ENCODE assay signal across 12 cellular contexts in the genomic region with DNA sequence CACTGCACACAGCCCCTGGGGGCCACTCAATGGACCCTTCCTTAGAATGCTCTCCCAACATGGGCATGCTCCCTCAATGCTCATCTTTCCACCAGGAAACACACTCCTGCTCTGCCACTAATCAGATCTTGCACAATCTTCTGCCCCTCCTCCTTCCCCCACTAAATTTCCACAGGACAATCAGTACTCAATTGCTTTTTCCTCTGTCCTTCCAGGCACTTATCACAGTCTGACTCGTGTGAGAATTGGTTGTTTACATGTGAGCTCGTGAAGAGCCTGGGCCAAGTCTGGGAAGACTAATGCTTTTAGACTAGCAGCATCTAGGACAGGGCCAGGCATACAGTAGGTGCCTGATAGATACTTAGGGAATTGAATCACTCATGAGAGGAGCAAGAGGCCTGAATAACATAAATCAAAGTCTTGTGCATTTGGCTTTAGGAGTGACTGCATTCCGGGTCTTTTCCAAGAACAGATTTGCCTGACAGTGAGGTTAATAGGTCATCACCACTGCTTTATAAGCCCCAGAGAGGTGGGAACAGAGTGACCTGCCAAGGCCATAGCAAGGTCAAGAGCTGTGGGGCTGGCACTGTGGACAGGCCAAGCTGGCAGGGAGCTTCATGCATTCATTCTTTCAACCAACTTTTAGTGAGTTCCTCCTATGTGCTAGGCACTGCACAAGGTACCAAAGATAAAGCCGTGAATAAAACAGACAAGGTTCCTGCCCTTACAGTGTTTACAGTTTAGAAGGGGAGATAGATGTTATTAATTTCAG. TPM values are rescaled to one million over a fixed set of nuclear protein-coding genes. Genes with fewer than 3 reads are reported as not detected.
A peak's percentile ranks its signal among the peaks of the same experiment; 100 is the strongest.
DNase-seq lines count a peak whose midpoint lies in the region; ATAC-seq and TF ChIP-seq lines count a peak whose summit lies in the region.
"Had no signal": no experiment of that assay in that cellular context is flagged by ENCODE, and none has a peak within 500 bp of the region (broad histone marks: within the 10 kb centered on the region; RNA-seq: fewer than 3 reads in every experiment).

No MANE protein-coding gene starts in this region.

- H3K4me3 Mint-ChIP-seq in activated CD8-positive, alpha-beta memory T cell treated with anti-CD3 and anti-CD28 coated beads, Interleukin-2, amount 10 ng/mL, durations not matched to agents 7 days and 5 days: no peak overlapping the region
- H3K4me3 Mint-ChIP-seq: activated B cell treated with CpG ODN at 0.5 μM for 24 hours had no signal

- TF ChIP-seq CTCF in foreskin fibroblast (IDR thresholded peaks at IDR 0.05; ENCODE audit: low read depth, low read length): no peak
- no peak for TF ChIP-seq CTCF in omental fat pad (IDR thresholded peaks at IDR 0.05)

- CTCF ChIA-PET in activated CD8-positive, alpha-beta memory T cell treated with anti-CD3 and anti-CD28 coated beads, Interleukin-2, amount 10 ng/mL, durations not matched to agents 7 days and 5 days (lab: Charles Lee): interaction anchor here (1.1 kb wide), 1 partner anchor 32 kb away, joined by 4 read pairs; no protein-coding TSS in a partner anchor

- intact Hi-C loops in Right ventricle myocardium inferior (cut with DNase I) (no loop called here), cardiac septum (cut with DNase I) (no loop called here)

- H3K27ac Mint-ChIP-seq in activated CD8-positive, alpha-beta memory T cell treated with anti-CD3 and anti-CD28 coated beads, Interleukin-2, amount 10 ng/mL, durations not matched to agents 7 days and 5 days: no peak overlapping the region
- H3K27ac Mint-ChIP-seq: activated B cell treated with CpG ODN at 0.5 μM for 24 hours had no signal

- no peak overlapping the region for H3K4me3 ChIP-seq in foreskin fibroblast (ENCODE audit: low read depth in 1 of 2, low read length in 2 of 2)

- no peaks in the 10 kb centered on the region for H3K27me3 Mint-ChIP-seq in activated CD8-positive, alpha-beta memory T cell treated with anti-CD3 and anti-CD28 coated beads, Interleukin-2, amount 10 ng/mL, durations not matched to agents 7 days and 5 days
- H3K27me3 Mint-ChIP-seq: activated B cell treated with CpG ODN at 0.5 μM for 24 hours had no signal

- H3K4me1 Mint-ChIP-seq in activated CD8-positive, alpha-beta memory T cell treated with anti-CD3 and anti-CD28 coated beads, Interleukin-2, amount 10 ng/mL, durations not matched to agents 7 days and 5 days: peaks cover 59% of the 10 kb centered on the region

- DNase-seq in Right ventricle myocardium inferior (ENCODE audit: missing footprints): no peak
- no peak for DNase-seq in cardiac septum (ENCODE audit: low spot score)
- DNase-seq in foreskin fibroblast: peak; percentile 48 to 66
- DNase-seq in omental fat pad (ENCODE audit: low spot score): no peak
- no peak for DNase-seq in LoVo (ENCODE audit: low spot score)
- no peak for DNase-seq in activated CD8-positive, alpha-beta memory T cell treated with anti-CD3 and anti-CD28 coated beads, Interleukin-2, amount 10 ng/mL, durations not matched to agents 7 days and 5 days
- DNase-seq: activated B cell treated with CpG ODN at 0.5 μM for 24 hours, NCI-H2081, SIG-M5 had no signal

- H3K9me3 Mint-ChIP-seq in activated CD8-positive, alpha-beta memory T cell treated with anti-CD3 and anti-CD28 coated beads, Interleukin-2, amount 10 ng/mL, durations not matched to agents 7 days and 5 days (ENCODE audit: low read depth): no peaks in the 10 kb centered on the region
- H3K9me3 Mint-ChIP-seq: activated B cell treated with CpG ODN at 0.5 μM for 24 hours; activated T-helper 2 cell treated with anti-CD3 and anti-CD28 coated beads, Interferon-gamma antibody, Interleukin-2, Interleukin-4, amounts not matched to agents 10 μg/mL and 5 μg/mL and 100 μg/mL, durations not matched to agents 14 hours and 24 hours and 36 hours had no signal

- H3K36me3 Mint-ChIP-seq in activated CD8-positive, alpha-beta memory T cell treated with anti-CD3 and anti-CD28 coated beads, Interleukin-2, amount 10 ng/mL, durations not matched to agents 7 days and 5 days: no peaks in the 10 kb centered on the region

- ATAC-seq in Right ventricle myocardium inferior (peak; percentile 63), omental fat pad (ENCODE audit: low FRiP score) (peak; percentile 29), GM18909 (IDR thresholded peaks at IDR 0.05; ENCODE audit: poor library complexity, unreplicated experiment) (no peak), HG02852 (IDR thresholded peaks at IDR 0.05; ENCODE audit: unreplicated experiment) (no peak)
- ATAC-seq in activated CD8-positive, alpha-beta memory T cell treated with anti-CD3 and anti-CD28 coated beads, Interleukin-2, amount 10 ng/mL, durations not matched to agents 7 days and 5 days: no peak

RNA-seq across cellular contexts. Expression of a gene that starts 55.0 kb away (rescaled TPM):
- total RNA-seq in Right ventricle myocardium inferior (24.1 TPM), cardiac septum (22.7 TPM), omental fat pad (10 to 100 TPM; 16.4 to 43.6 (median 24.8) TPM)
- 10 to 100 TPM; 68.3 to 75.7 TPM for total RNA-seq in activated CD8-positive, alpha-beta memory T cell treated with anti-CD3 and anti-CD28 coated beads, Interleukin-2, amount 10 ng/mL, durations not matched to agents 7 days and 5 days

Comparison
In these comparisons a context has a peak if more than half of its experiments do, and no peak if none do; other contexts are left out.
1. ATAC-seq: peak in Right ventricle myocardium inferior (single experiment) and omental fat pad (single experiment); none in GM18909 (single experiment), HG02852 (single experiment) and activated CD8-positive, alpha-beta memory T cell treated with anti-CD3 and anti-CD28 coated beads, Interleukin-2, amount 10 ng/mL, durations not matched to agents 7 days and 5 days (single experiment).
2. DNase-seq: peak in foreskin fibroblast (2 of 2); none in Right ventricle myocardium inferior (single experiment), cardiac septum (single experiment), omental fat pad (single experiment), LoVo (single experiment) and activated CD8-positive, alpha-beta memory T cell treated with anti-CD3 and anti-CD28 coated beads, Interleukin-2, amount 10 ng/mL, durations not matched to agents 7 days and 5 days (single experiment).